In the genomic region with DNA sequence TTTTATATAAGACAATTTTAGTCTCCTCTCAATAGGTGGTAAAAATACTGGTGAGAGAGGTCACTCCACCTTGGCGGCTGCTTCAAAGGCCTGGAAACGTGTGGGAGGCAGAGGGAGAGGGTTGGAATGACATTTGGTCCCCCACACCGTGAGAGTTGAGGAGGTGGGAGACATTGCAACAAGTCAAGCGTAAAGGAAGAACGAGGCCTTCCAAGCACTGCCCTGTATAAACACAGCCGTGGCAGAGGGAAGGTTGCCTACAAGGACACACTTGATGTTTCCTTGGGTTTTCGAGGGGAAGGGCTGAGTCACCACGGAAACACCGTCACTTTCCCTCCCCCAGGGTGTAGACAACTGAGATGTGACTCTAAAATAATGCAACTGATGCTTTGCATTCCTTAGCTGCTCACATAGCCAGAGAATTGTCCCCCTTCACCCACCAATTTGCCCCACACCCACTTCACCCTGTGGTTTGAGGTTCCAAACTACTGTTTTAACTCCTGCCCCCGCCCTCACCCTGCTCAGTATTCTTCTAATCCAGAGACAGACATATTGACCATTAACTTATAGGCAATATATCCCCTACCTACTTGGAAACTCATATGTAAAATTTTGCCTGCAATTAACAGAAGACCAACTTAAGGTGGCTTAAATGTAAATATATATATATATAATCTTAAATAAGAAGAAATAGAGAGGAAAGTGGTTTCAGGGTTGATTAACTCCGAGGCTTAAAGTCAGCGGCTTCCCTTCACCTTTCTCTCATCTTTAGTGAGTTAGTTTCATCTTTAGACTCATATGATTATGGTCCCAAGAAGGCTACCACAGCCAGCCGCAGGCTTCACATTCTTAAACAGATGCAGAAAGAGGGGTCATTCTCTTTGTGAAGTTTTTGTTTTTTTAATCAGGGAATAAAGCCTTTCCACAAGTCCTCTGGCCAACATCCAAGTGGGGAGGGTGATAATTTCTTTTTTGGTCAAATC, we compare ENCODE assay signal across 14 cellular contexts. TPM values are rescaled to one million over a fixed set of nuclear protein-coding genes. Genes with fewer than 3 reads are reported as not detected.
A peak's percentile ranks its signal among the peaks of the same experiment; 100 is the strongest.
DNase-seq lines count a peak whose midpoint lies in the region; ATAC-seq and TF ChIP-seq lines count a peak whose summit lies in the region.
"Had no signal": no experiment of that assay in that cellular context is flagged by ENCODE, and none has a peak within 500 bp of the region (broad histone marks: within the 10 kb centered on the region; RNA-seq: fewer than 3 reads in every experiment).

No MANE protein-coding gene starts in this region.

- DNase-seq in Caki2 (ENCODE audit: low read depth) (peak; percentile 31), HCEC 1CT (peak; percentile 7), RWPE2 (ENCODE audit: low spot score) (no peak), kidney epithelial cell (ENCODE audit: low read depth) (peak; percentile 84), middle frontal gyrus (ENCODE audit: extremely low spot score, low spot score) (no peak), GM10266 (ENCODE audit: extremely low spot score) (no peak), SIG-M5 (lab: John Stamatoyannopoulos, UW) (no peak), upper lobe of right lung (no peak)
- DNase-seq: activated CD4-positive, CD25-positive, alpha-beta regulatory T cell treated with anti-CD3 and anti-CD28 coated beads, Interleukin-2, amount 50 U/mL, for 72 hours; activated naive CD4-positive, alpha-beta T cell treated with Interleukin-2 at 50 U/mL for 16 hours; C1 segment of cervical spinal cord; effector memory CD4-positive, alpha-beta T cell; SHP77; stimulated activated naive B cell treated with anti-CD40 and anti-IgM and Interleukin-4, amounts not matched to agents 10 μg/mL and 1 μg/mL and 100 μg/mL, for 72 hours had no signal

- in situ Hi-C loops in Caki2 (cut with HindIII; ENCODE audit: low pct_unique_long_range_greater_than_20kb, low sequenced_read_pairs) = no loop called here

- no peaks in the 10 kb centered on the region for H3K36me3 ChIP-seq in RWPE2 (ENCODE audit: low read depth)
- H3K36me3 ChIP-seq in kidney epithelial cell (ENCODE audit: control insufficient read depth, insufficient read depth, low read length) = no peaks in the 10 kb centered on the region
- no peaks in the 10 kb centered on the region for H3K36me3 ChIP-seq in upper lobe of right lung

- H3K27ac ChIP-seq in RWPE2 (ENCODE audit: poor library complexity, severe bottlenecking) (no peak overlapping the region), upper lobe of right lung (no peak overlapping the region)

- H3K4me3 ChIP-seq in RWPE2 (ENCODE audit: severe bottlenecking) = no peak overlapping the region
- no peak overlapping the region for H3K4me3 ChIP-seq in kidney epithelial cell (ENCODE audit: low read depth, low read length)
- no peak overlapping the region for H3K4me3 ChIP-seq in upper lobe of right lung

- TF ChIP-seq CTCF in RWPE2 (IDR thresholded peaks at IDR 0.05; ENCODE audit: poor library complexity, severe bottlenecking) (no peak), kidney epithelial cell (IDR thresholded peaks at IDR 0.05; ENCODE audit: insufficient read depth, low read length, poor library complexity, severe bottlenecking) (no peak), GM10266 (IDR thresholded peaks at IDR 0.05; ENCODE audit: control insufficient read depth, insufficient read depth, low read depth, missing control alignments) (no peak), upper lobe of right lung (IDR thresholded peaks at IDR 0.05) (no peak)

- H3K9me3 ChIP-seq in RWPE2 (ENCODE audit: severe bottlenecking) (no peaks in the 10 kb centered on the region), upper lobe of right lung (no peaks in the 10 kb centered on the region)

- H3K27me3 ChIP-seq in RWPE2 (ENCODE audit: insufficient read depth, poor library complexity, severe bottlenecking) (no peaks in the 10 kb centered on the region), kidney epithelial cell (ENCODE audit: control insufficient read depth, insufficient read depth, low read length) (no peaks in the 10 kb centered on the region), upper lobe of right lung (no peaks in the 10 kb centered on the region)

- intact Hi-C loops in upper lobe of right lung (cut with DNase I) = no loop called here

- ATAC-seq in RWPE2 (ENCODE audit: low read depth) = 0 out of 3 replicates have a peak, but pooled peaks have one; percentile 29
- ATAC-seq in upper lobe of right lung = no peak
- ATAC-seq: stimulated activated naive B cell treated with anti-CD40 and anti-IgM and Interleukin-4, amounts not matched to agents 10 μg/mL and 1 μg/mL and 100 μg/mL, for 72 hours had no signal

- no peaks in the 10 kb centered on the region for H3K4me1 ChIP-seq in RWPE2 (ENCODE audit: insufficient read depth, poor library complexity, severe bottlenecking)
- H3K4me1 ChIP-seq in upper lobe of right lung = no peaks in the 10 kb centered on the region

RNA-seq across cellular contexts. Expression of gene BDNF, which starts 54.1 kb away (rescaled TPM):
- 0.55 and 1.3 TPM in 2 replicates for total RNA-seq in Caki2 (2014; rRNA removed; shearing (Covaris generic); ENCODE audit: low replicate concordance)
- 4.3 and 4.8 TPM in 2 replicates for total RNA-seq in kidney epithelial cell
- total RNA-seq in upper lobe of right lung = 4.3 TPM

Comparison
In these comparisons a context has a peak if more than half of its experiments do, and no peak if none do; other contexts are left out.
1. DNase-seq: peak in Caki2 (single experiment), HCEC 1CT (single experiment) and kidney epithelial cell (single experiment); none in RWPE2 (single experiment), middle frontal gyrus (single experiment), GM10266 (single experiment), SIG-M5 (single experiment) and upper lobe of right lung (single experiment).